29 cellular contexts compared by ENCODE assay signal in genomic region chr19:40709817-40710216, GRCh38.
"Had no signal": no experiment of that assay in that cellular context is flagged by ENCODE, and none has a peak within 500 bp of the region (broad histone marks: within the 10 kb centered on the region; RNA-seq: fewer than 3 reads in every experiment).

No MANE protein-coding gene starts in this region.

- H3K9ac ChIP-seq: parathyroid adenoma had no signal

- H3K27ac ChIP-seq: neutrophil, ovary, parathyroid adenoma, psoas muscle, spleen, suprapubic skin, testis, tibial artery, transverse colon, upper lobe of right lung, uterus had no signal

- H3K36me3 ChIP-seq: ovary, uterus had no signal

- H3K4me1 ChIP-seq: uterus had no signal

- H2AFZ ChIP-seq: parathyroid adenoma had no signal

- DNase-seq: naive thymus-derived CD8-positive, alpha-beta T cell; nephron progenitor cell; nucleus accumbens; ovary; psoas muscle; right cardiac atrium; spleen; stimulated activated CD4-positive, alpha-beta T cell treated with anti-CD3 and anti-CD28 coated beads, Interleukin-12 subunit alpha, Interleukin-12 subunit beta, amount 100 ng/mL, for 4 hours; stimulated activated CD4-positive, alpha-beta T cell treated with anti-CD3 and anti-CD28 coated beads, Interleukin-1b, Interleukin-23, amount 100 ng/mL, for 48 hours; stimulated activated CD4-positive, alpha-beta T cell treated with anti-CD3 and anti-CD28 coated beads, Interleukin-4, amount 100 ng/mL, for 1 hour; stimulated activated CD4-positive, alpha-beta T cell treated with anti-CD3 and anti-CD28 coated beads, Interleukin-4, amount 100 ng/mL, for 4 hours; stimulated activated CD8-positive, alpha-beta memory T cell treated with anti-CD3 and anti-CD28 coated beads, Interleukin-4, amount 100 ng/mL, for 48 hours; stimulated activated naive CD4-positive, alpha-beta T cell; stimulated activated naive CD8-positive, alpha-beta T cell treated with anti-CD3 and anti-CD28 coated beads, Interleukin-15, amount 100 ng/mL, for 72 hours; stimulated activated naive CD8-positive, alpha-beta T cell treated with anti-CD3 and anti-CD28 coated beads, Interleukin-15, Interleukin-2, amounts not matched to agents 100 U/mL and 50 U/mL, for 24 hours; substantia nigra; testis; tibial artery; transverse colon; upper lobe of right lung; uterus had no signal

- H3K9me3 ChIP-seq: neutrophil, ovary, psoas muscle, spleen, suprapubic skin, testis, tibial artery, transverse colon, upper lobe of right lung, uterus had no signal

- H3K27me3 ChIP-seq: neutrophil, ovary, spleen, suprapubic skin, testis, tibial artery, transverse colon, upper lobe of right lung, uterus had no signal

- H3K4me3 ChIP-seq: ovary, psoas muscle, skin epidermis, smooth muscle cell, spleen, suprapubic skin, testis, tibial artery, transverse colon, upper lobe of right lung, uterus had no signal

- ATAC-seq: naive thymus-derived CD8-positive, alpha-beta T cell; natural killer cell treated with Interleukin-12 subunit alpha and Interleukin-12 subunit beta and Interleukin-15 and Interleukin-18, amount 100 ng/mL, for 72 hours; psoas muscle; right cardiac atrium; sciatic nerve; stimulated activated memory B cell treated with anti-CD40 and anti-IgM and Interleukin-4, amounts not matched to agents 10 μg/mL and 1 μg/mL and 100 μg/mL, for 72 hours; stimulated activated naive CD8-positive, alpha-beta T cell treated with anti-CD3 and anti-CD28 coated beads, Interleukin-15, amount 100 ng/mL, for 72 hours; stimulated activated naive CD8-positive, alpha-beta T cell treated with anti-CD3 and anti-CD28 coated beads, Interleukin-15, Interleukin-2, amounts not matched to agents 100 U/mL and 50 U/mL, for 24 hours; upper lobe of right lung had no signal

- H3K4me2 ChIP-seq: smooth muscle cell had no signal
